1 cellular context compared by ENCODE assay signal in genomic region chr2:67259581-67260347, GRCh38.
TF ChIP-seq lines count a peak whose summit lies in the region.

No MANE protein-coding gene starts in this region.

TF ChIP-seq in SK-N-SH, 30 proteins besides CTCF, POLR2A, EP300 and RAD21 (continued from another document):
- TF ChIP-seq FOSL2 (IDR thresholded peaks at IDR 0.05; ENCODE audit: borderline replicate concordance, low read depth) (peak; percentile 48), TAF1 (IDR thresholded peaks at IDR 0.05; ENCODE audit: borderline replicate concordance, low read depth, low read length) (no peak), MEF2A (IDR thresholded peaks at IDR 0.05; ENCODE audit: borderline replicate concordance, low read depth) (peak; percentile 92), USF2 (IDR thresholded peaks at IDR 0.05; ENCODE audit: borderline replicate concordance, low read depth, low read length) (no peak), NRF1 (IDR thresholded peaks at IDR 0.05; ENCODE audit: low read depth, low read length) (no peak), TEAD4 (IDR thresholded peaks at IDR 0.05; ENCODE audit: borderline replicate concordance, insufficient read depth) (peak; percentile 83; the same call in 1 of the 2 replicates), TCF12 (IDR thresholded peaks at IDR 0.05) (peak; percentile 98), CHD2 (IDR thresholded peaks at IDR 0.05; ENCODE audit: low read length, partially characterized antibody) (no peak)
